15 cellular contexts compared by ENCODE assay signal in genomic region chr5:150616506-150616905, GRCh38. TPM values are rescaled to one million over a fixed set of nuclear protein-coding genes. Genes with fewer than 3 reads are reported as not detected.
DNase-seq lines count a peak whose midpoint lies in the region; ATAC-seq, FAIRE-seq and TF ChIP-seq lines count a peak whose summit lies in the region.
"Had no signal": no experiment of that assay in that cellular context is flagged by ENCODE, and none has a peak within 500 bp of the region (broad histone marks: within the 10 kb centered on the region; RNA-seq: fewer than 3 reads in every experiment).

No MANE protein-coding gene starts in this region.

- no peak for TF ChIP-seq RAD21 in IMR-90 (IDR thresholded peaks at IDR 0.05; ENCODE audit: low read length)

- H2BK15ac ChIP-seq in IMR-90 (ENCODE audit: low read depth, low read length), result no peak overlapping the region; the same call in 2 of the 3 replicates

- H3K36me3 Mint-ChIP-seq in endothelial cell (ENCODE audit: low read depth, unreplicated experiment), result peaks cover 4% of the 10 kb centered on the region
- H3K36me3 Mint-ChIP-seq: stimulated activated effector memory CD8-positive, alpha-beta T cell treated with anti-CD3 and anti-CD28 coated beads, Interleukin-12 subunit alpha, Interleukin-12 subunit beta, amount 100 ng/mL, for 72 hours had no signal

- H4K5ac ChIP-seq in IMR-90 (ENCODE audit: low read depth, low read length), result no peak overlapping the region

- no peak overlapping the region for H3K27ac Mint-ChIP-seq in endothelial cell (ENCODE audit: unreplicated experiment)
- H3K27ac Mint-ChIP-seq: stimulated activated effector memory CD8-positive, alpha-beta T cell treated with anti-CD3 and anti-CD28 coated beads, Interleukin-12 subunit alpha, Interleukin-12 subunit beta, amount 100 ng/mL, for 72 hours had no signal

- H4K20me1 ChIP-seq in BLaER1 (no peaks in the 10 kb centered on the region), IMR-90 (ENCODE audit: insufficient read depth, low read length) (no peaks in the 10 kb centered on the region)

- intact Hi-C loops in IMR-90 (cut with micrococcal nuclease), result no loop called here
- intact Hi-C loops in pancreas (cut with DNase I), result no loop called here

- peak overlapping the region; percentile 16; the same call in 1 of the 2 replicates for H2AK5ac ChIP-seq in IMR-90 (ENCODE audit: low read depth, low read length)

- POLR2A ChIA-PET in IMR-90 (lab: Charles Lee; ENCODE audit: unreplicated experiment), result no interaction called here

- H2BK20ac ChIP-seq in IMR-90 (ENCODE audit: low read depth, low read length), result 0 out of 2 replicates have a peak overlapping the region, but pooled peaks have one; percentile 22

- no peak overlapping the region for H2AFZ ChIP-seq in IMR-90 (replicated peaks; ENCODE audit: low read length, poor library complexity)

- no peaks in the 10 kb centered on the region for H3K9me3 ChIP-seq in BLaER1
- no peaks in the 10 kb centered on the region for H3K9me3 ChIP-seq in IMR-90 (ENCODE audit: control insufficient read depth, insufficient read depth, low read length)
- H3K9me3 ChIP-seq in pancreas, result no peaks in the 10 kb centered on the region

- H3K9ac ChIP-seq in BLaER1 (no peak overlapping the region; the same call in 1 of the 2 replicates), IMR-90 (ENCODE audit: low read depth, low read length) (no peak overlapping the region)

- H3K79me1 ChIP-seq in IMR-90 (ENCODE audit: low read depth in 1 of 2, low read length in 2 of 2), result no peaks in the 10 kb centered on the region

- no peak for TF ChIP-seq POLR2A in IMR-90 (IDR thresholded peaks at IDR 0.05; ENCODE audit: low read depth, low read length)

- dilution Hi-C loops in IMR-90 (cut with HindIII; ENCODE audit: low sequenced_read_pairs, unreplicated experiment), result no loop called here

- peaks cover 19% of the 10 kb centered on the region for H3K4me1 Mint-ChIP-seq in endothelial cell (ENCODE audit: unreplicated experiment)
- H3K4me1 Mint-ChIP-seq: stimulated activated effector memory CD8-positive, alpha-beta T cell treated with anti-CD3 and anti-CD28 coated beads, Interleukin-12 subunit alpha, Interleukin-12 subunit beta, amount 100 ng/mL, for 72 hours had no signal

- no TSS peak for BruUV-seq in IMR-90 (replicated peaks; lab: Mats Ljungman, UMichigan)

- DNase-seq in IMR-90 (no peak), coronary artery (ENCODE audit: low spot score) (no peak), pancreas (no peak), GOT3 (lab: John Stamatoyannopoulos, UW) (no peak), endothelial cell (ENCODE audit: low spot score) (no peak), T-helper 9 cell (no peak)
- DNase-seq in stimulated activated CD4-positive, alpha-beta T cell treated with anti-CD3 and anti-CD28 coated beads, Interleukin-4, amount 100 ng/mL, for 24 hours, result no peak
- DNase-seq: activated CD4-positive, alpha-beta T cell treated with anti-CD3 and anti-CD28 coated beads for 4 hours; activated T-cell treated with anti-CD3 and anti-CD28 coated beads, Interleukin-2, amount 50 U/mL, for 4 hours; effector CD4-positive, alpha-beta T cell; Karpas-422; stimulated activated CD4-positive, alpha-beta T cell treated with anti-CD3 and anti-CD28 coated beads, Interleukin-4, amount 100 ng/mL, for 1 hour; T-helper 1 cell had no signal

- H3K4me1 ChIP-seq in BLaER1 (peaks cover 99% of the 10 kb centered on the region), IMR-90 (ENCODE audit: control insufficient read depth, insufficient read depth, low read length) (peaks cover 28% of the 10 kb centered on the region), pancreas (peaks cover 60 to 71% (median 65%) of the 10 kb centered on the region in 3 donors)

- no peaks in the 10 kb centered on the region for H3K36me3 ChIP-seq in BLaER1
- H3K36me3 ChIP-seq in IMR-90 (ENCODE audit: control insufficient read depth, insufficient read depth, low read length), result no peaks in the 10 kb centered on the region
- no peaks in the 10 kb centered on the region for H3K36me3 ChIP-seq in pancreas

- no peak overlapping the region; the same call in 1 of the 2 replicates for H4K91ac ChIP-seq in IMR-90 (ENCODE audit: insufficient read depth, low read depth, low read length)

- in situ Hi-C loops in IMR-90 (cut with MboI; ENCODE audit: low sequenced_read_pairs), result no loop called here

- H3K4me3 ChIP-seq in BLaER1, result no peak overlapping the region
- H3K4me3 ChIP-seq in IMR-90 (ENCODE audit: insufficient read depth, low read depth, low read length), result no peak overlapping the region
- H3K4me3 ChIP-seq in coronary artery, result no peak overlapping the region
- H3K4me3 ChIP-seq in pancreas, result no peak overlapping the region

- no peak overlapping the region for H2BK5ac ChIP-seq in IMR-90 (ENCODE audit: low read depth, low read length, poor library complexity, severe bottlenecking)

- no peak overlapping the region for H2AK9ac ChIP-seq in IMR-90 (replicated peaks; ENCODE audit: low read depth, low read length, poor library complexity)

- CTCF ChIA-PET in IMR-90 (lab: Yijun Ruan, JAX), result no interaction called here

- H3K27me3 ChIP-seq in BLaER1, result no peaks in the 10 kb centered on the region
- H3K27me3 ChIP-seq in IMR-90 (ENCODE audit: control insufficient read depth, insufficient read depth, low read length), result peaks cover 4% of the 10 kb centered on the region; the same call in 1 of the 2 replicates
- no peaks in the 10 kb centered on the region for H3K27me3 ChIP-seq in pancreas

- 0 out of 2 replicates have a peak, but pooled peaks cover 11% of the 10 kb centered on the region for H3K9me1 ChIP-seq in IMR-90 (ENCODE audit: insufficient read depth, low read length)

- H3K9me3 Mint-ChIP-seq in endothelial cell (ENCODE audit: unreplicated experiment), result no peaks in the 10 kb centered on the region
- H3K9me3 Mint-ChIP-seq: activated T-cell treated with anti-CD3 and anti-CD28 coated beads, Interleukin-2, amount 50 U/mL, for 4 hours; stimulated activated effector memory CD8-positive, alpha-beta T cell treated with anti-CD3 and anti-CD28 coated beads, Interleukin-12 subunit alpha, Interleukin-12 subunit beta, amount 100 ng/mL, for 72 hours had no signal

- no peak for FAIRE-seq in pancreas (lab: Jason Lieb, UNC)

- H3K4me3 Mint-ChIP-seq in endothelial cell (ENCODE audit: unreplicated experiment), result no peak overlapping the region
- H3K4me3 Mint-ChIP-seq: activated T-cell treated with anti-CD3 and anti-CD28 coated beads, Interleukin-2, amount 50 U/mL, for 4 hours; stimulated activated effector memory CD8-positive, alpha-beta T cell treated with anti-CD3 and anti-CD28 coated beads, Interleukin-12 subunit alpha, Interleukin-12 subunit beta, amount 100 ng/mL, for 72 hours had no signal

- TF ChIP-seq CTCF in IMR-90 (conservative IDR thresholded peaks at IDR 0.05; ENCODE audit: low read depth, low read length), result no peak
- no peak for TF ChIP-seq CTCF in coronary artery (IDR thresholded peaks at IDR 0.05)
- no peak for TF ChIP-seq CTCF in pancreas (IDR thresholded peaks at IDR 0.05)
- no peak for TF ChIP-seq CTCF in endothelial cell (IDR thresholded peaks at IDR 0.05; ENCODE audit: unreplicated experiment)

- H3K23ac ChIP-seq in IMR-90 (ENCODE audit: low read depth, low read length), result no peak overlapping the region

- 100% methylated on average over 1 of the region's 1 CpG; no CpG with 5 or more reads in 1 of the 2 experiments for WGBS in IMR-90 (ENCODE audit: extremely low coverage in 2 of 2, insufficient read length in 1 of 2), 2 experiments
- 94 to 95% methylated on average over 1 of the region's 1 CpG for WGBS in pancreas, 2 donors

- H3K27ac ChIP-seq in BLaER1, result peak overlapping the region; percentile 42; the same call in 1 of the 2 replicates
- no peak overlapping the region for H3K27ac ChIP-seq in IMR-90 (ENCODE audit: insufficient read depth, low read length)
- H3K27ac ChIP-seq in coronary artery, result peak overlapping the region; percentile 88 to 93
- peak overlapping the region; percentile 72 to 91 (median 81) for H3K27ac ChIP-seq in pancreas

- 0 out of 2 replicates have a peak overlapping the region, but pooled peaks have one; percentile 7 for H3K4ac ChIP-seq in IMR-90 (ENCODE audit: low read depth, low read length)

- ATAC-seq in IMR-90 (ENCODE audit: low read depth) (no peak), pancreas (no peak)
- ATAC-seq: activated T-cell treated with anti-CD3 and anti-CD28 coated beads, Interleukin-2, amount 50 U/mL, for 4 hours; stimulated activated effector memory CD8-positive, alpha-beta T cell treated with anti-CD3 and anti-CD28 coated beads, Interleukin-12 subunit alpha, Interleukin-12 subunit beta, amount 100 ng/mL, for 72 hours had no signal

- no peak overlapping the region for H3K14ac ChIP-seq in IMR-90 (replicated peaks; ENCODE audit: low read depth, low read length)

- no peak overlapping the region for H3K18ac ChIP-seq in IMR-90 (ENCODE audit: low read depth, low read length)

- H2BK120ac ChIP-seq in IMR-90 (ENCODE audit: low read depth, low read length), result 0 out of 2 replicates have a peak overlapping the region, but pooled peaks have one; percentile 30

- H4K8ac ChIP-seq in IMR-90 (ENCODE audit: low read depth in 2 of 2, low read length in 2 of 2), result no peak overlapping the region

- H3K56ac ChIP-seq in IMR-90 (ENCODE audit: extremely low read depth, insufficient read depth, low read length), result no peak overlapping the region

- H3K27me3 Mint-ChIP-seq in endothelial cell (ENCODE audit: unreplicated experiment), result peaks cover 5% of the 10 kb centered on the region

- H3K4me2 ChIP-seq in BLaER1, result peak overlapping the region; percentile 80
- no peak overlapping the region for H3K4me2 ChIP-seq in IMR-90 (ENCODE audit: low read depth, low read length)

TF ChIP-seq in IMR-90, 13 proteins besides CTCF, POLR2A, EP300 and RAD21:
- TF ChIP-seq MAFK (IDR thresholded peaks at IDR 0.05; ENCODE audit: low read depth, low read length), result no peak
- no peak for TF ChIP-seq CHD1 (IDR thresholded peaks at IDR 0.05; ENCODE audit: low read depth, low read length)
- TF ChIP-seq NFE2L2 (IDR thresholded peaks at IDR 0.05; ENCODE audit: low read depth, low read length), result no peak
- TF ChIP-seq RCOR1 (IDR thresholded peaks at IDR 0.05; ENCODE audit: insufficient replicate concordance, low read length), result no peak
- TF ChIP-seq BHLHE40 (IDR thresholded peaks at IDR 0.05; ENCODE audit: low read depth, low read length), result no peak

RNA-seq across cellular contexts. Expression of gene SYNPO, which starts 24.0 kb away (rescaled TPM):
- total RNA-seq in IMR-90 (2012; rRNA removed) (3.0 and 3.1 TPM in 2 replicates), pancreas (10 to 100 TPM; 23.3 to 68.3 (median 28.4) TPM), endothelial cell (ENCODE audit: unreplicated experiment) (94.3 TPM)
- polyA plus RNA-seq in IMR-90 (2012; rRNA removed) (22.6 and 24.8 TPM in 2 replicates), pancreas (10 to 100 TPM; 28.8 TPM)
- 10.2 and 21.0 TPM in 2 replicates for polyA plus RNA-seq in IMR-90 (2012; cell fraction: cytosol; rRNA removed)
- 33.0 and 36.8 TPM in 2 replicates for polyA plus RNA-seq in IMR-90 (2012; cell fraction: nucleus; rRNA removed; ENCODE audit: low replicate concordance)

RNA-seq across cellular contexts. Expression of gene MYOZ3, which starts 44.5 kb away (rescaled TPM):
- total RNA-seq in IMR-90 (2012; rRNA removed), result under 0.01 TPM in 2 replicates
- polyA plus RNA-seq in IMR-90 (2012; rRNA removed), result 0.24 TPM in 2 replicates
- polyA plus RNA-seq in IMR-90 (2012; cell fraction: cytosol; rRNA removed), result 0.02 and 0.04 TPM in 2 replicates
- polyA plus RNA-seq in IMR-90 (2012; cell fraction: nucleus; rRNA removed; ENCODE audit: low replicate concordance), result 0.16 and 0.25 TPM in 2 replicates
- under 1 TPM in 5 of 6 donors, not detected in 1; 0.05 to 0.50 (median 0.31) TPM for total RNA-seq in pancreas
- polyA plus RNA-seq in pancreas, result under 1 TPM; 0.23 to 0.28 TPM
- total RNA-seq in endothelial cell (ENCODE audit: unreplicated experiment), result 12.0 TPM
